In the genomic region with DNA sequence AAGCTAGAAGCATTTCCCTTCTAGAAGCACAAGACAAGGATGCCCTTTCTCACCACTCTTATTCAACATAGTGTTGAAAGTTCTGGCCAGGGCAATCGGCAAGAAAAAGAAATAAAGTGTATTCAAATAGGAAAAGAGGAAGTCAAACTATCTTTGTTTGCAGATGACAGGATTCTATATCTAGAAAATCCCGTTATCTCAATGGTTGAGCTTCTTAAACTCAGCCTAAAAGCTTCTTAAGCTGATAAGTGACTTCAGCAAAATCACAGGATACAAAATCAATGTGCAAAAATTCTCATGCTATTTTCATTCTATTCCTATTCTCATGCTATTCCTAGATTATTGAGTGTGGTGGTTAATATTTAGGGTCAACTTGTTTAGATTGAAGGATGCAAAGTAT, we compare ENCODE assay signal across 28 cellular contexts.
"Had no signal": no experiment of that assay in that cellular context is flagged by ENCODE, and none has a peak within 500 bp of the region (broad histone marks: within the 10 kb centered on the region; RNA-seq: fewer than 3 reads in every experiment).

No MANE protein-coding gene starts in this region.

- H3K27me3 ChIP-seq: gastroesophageal sphincter, heart left ventricle, left lung, right atrium auricular region, thyroid gland, vagina had no signal

- H3K36me3 ChIP-seq: gastroesophageal sphincter, heart left ventricle, left lung, prostate gland, right atrium auricular region, thyroid gland, vagina had no signal

- DNase-seq: dorsolateral prefrontal cortex; effector CD4-positive, alpha-beta T cell; endodermal cell; foreskin fibroblast; heart left ventricle; hippocampal formation; left cardiac atrium; left lung; naive thymus-derived CD8-positive, alpha-beta T cell; nephron progenitor cell; nucleus accumbens; stimulated activated CD4-positive, alpha-beta T cell treated with anti-CD3 and anti-CD28 coated beads, Interleukin-12 subunit alpha, Interleukin-12 subunit beta, amount 100 ng/mL, for 4 hours; stimulated activated CD4-positive, alpha-beta T cell treated with anti-CD3 and anti-CD28 coated beads, Interleukin-1b, Interleukin-23, amount 100 ng/mL, for 48 hours; stimulated activated CD4-positive, alpha-beta T cell treated with anti-CD3 and anti-CD28 coated beads, Interleukin-4, amount 100 ng/mL, for 1 hour; stimulated activated CD8-positive, alpha-beta memory T cell treated with anti-CD3 and anti-CD28 coated beads, Interleukin-4, amount 100 ng/mL, for 48 hours; stimulated activated naive CD4-positive, alpha-beta T cell; stimulated activated naive CD8-positive, alpha-beta T cell treated with anti-CD3 and anti-CD28 coated beads, Interleukin-15, amount 100 ng/mL, for 72 hours; thyroid gland; trophoblast cell had no signal

- H3K27ac Mint-ChIP-seq: endodermal cell; naive thymus-derived CD8-positive, alpha-beta T cell; nephron progenitor cell; stimulated activated naive CD8-positive, alpha-beta T cell treated with anti-CD3 and anti-CD28 coated beads, Interleukin-15, amount 100 ng/mL, for 72 hours had no signal

- H3K4me1 ChIP-seq: left lung, prostate gland, right atrium auricular region, thyroid gland had no signal

- H3K27ac ChIP-seq: dorsolateral prefrontal cortex, epithelial cell of prostate, gastroesophageal sphincter, heart left ventricle, left lung, prostate gland, right atrium auricular region, thyroid gland, vagina had no signal

- FAIRE-seq: islet of Langerhans had no signal

- ATAC-seq: esophagus mucosa; gastroesophageal sphincter; heart left ventricle; left cardiac atrium; left lung; naive thymus-derived CD8-positive, alpha-beta T cell; sciatic nerve; stimulated activated naive CD8-positive, alpha-beta T cell treated with anti-CD3 and anti-CD28 coated beads, Interleukin-15, amount 100 ng/mL, for 72 hours had no signal

- H3K4me3 Mint-ChIP-seq: endodermal cell; naive thymus-derived CD8-positive, alpha-beta T cell; nephron progenitor cell; stimulated activated naive CD8-positive, alpha-beta T cell treated with anti-CD3 and anti-CD28 coated beads, Interleukin-15, amount 100 ng/mL, for 72 hours had no signal

- H3K4me1 Mint-ChIP-seq: naive thymus-derived CD8-positive, alpha-beta T cell; nephron progenitor cell; stimulated activated naive CD8-positive, alpha-beta T cell treated with anti-CD3 and anti-CD28 coated beads, Interleukin-15, amount 100 ng/mL, for 72 hours had no signal

- H3K36me3 Mint-ChIP-seq: naive thymus-derived CD8-positive, alpha-beta T cell had no signal

- H3K4me2 ChIP-seq: smooth muscle cell had no signal

- H3K9me3 Mint-ChIP-seq: naive thymus-derived CD8-positive, alpha-beta T cell; stimulated activated naive CD8-positive, alpha-beta T cell treated with anti-CD3 and anti-CD28 coated beads, Interleukin-15, amount 100 ng/mL, for 72 hours had no signal

- H3K4me3 ChIP-seq: dorsolateral prefrontal cortex, gastroesophageal sphincter, heart left ventricle, left lung, prostate gland, right atrium auricular region, smooth muscle cell, thyroid gland, vagina had no signal
